15 cellular contexts compared by ENCODE assay signal in genomic region chr1:185404864-185405568, GRCh38.
DNase-seq lines count a peak whose midpoint lies in the region; ATAC-seq, FAIRE-seq and TF ChIP-seq lines count a peak whose summit lies in the region.
"Had no signal": no experiment of that assay in that cellular context is flagged by ENCODE, and none has a peak within 500 bp of the region (broad histone marks: within the 10 kb centered on the region; RNA-seq: fewer than 3 reads in every experiment).

No MANE protein-coding gene starts in this region.

- H3K27ac Mint-ChIP-seq in natural killer cell treated with Interleukin-12 subunit alpha and Interleukin-12 subunit beta and Interleukin-15 and Interleukin-18, amount 100 ng/mL, for 72 hours, result peak overlapping the region; percentile 61 to 94
- no peak overlapping the region for H3K27ac Mint-ChIP-seq in T-helper 2 cell treated with Interferon-gamma antibody and Interleukin-4, amounts not matched to agents 5 μg/mL and 100 μg/mL, for 36 hours
- H3K27ac Mint-ChIP-seq in Calu3 (ENCODE audit: unreplicated experiment), result no peak overlapping the region
- no peak overlapping the region for H3K27ac Mint-ChIP-seq in activated CD4-positive, alpha-beta T cell treated with anti-CD3 and anti-CD28 coated beads, Interleukin-2, amount 10 ng/mL, durations not matched to agents 7 days and 5 days

- H3K4me3 ChIP-seq in OCI-LY3 (ENCODE audit: low read length) (0 out of 2 replicates have a peak overlapping the region, but pooled peaks have one; percentile 5), endothelial cell of umbilical vein (replicated peaks in 1 of 3; ENCODE audit: insufficient read depth in 1 of 3, low read depth in 1 of 3, low read length in 3 of 3) (no peak overlapping the region)

- intact Hi-C loops in endothelial cell of umbilical vein (cut with micrococcal nuclease), result no loop called here
- intact Hi-C loops in Calu3 (cut with micrococcal nuclease; ENCODE audit: unreplicated experiment), result no loop called here

- POLR2A ChIA-PET in endothelial cell of umbilical vein (lab: Charles Lee), result no interaction called here
- POLR2A ChIA-PET in activated CD4-positive, alpha-beta T cell treated with anti-CD3 and anti-CD28 coated beads, Interleukin-2, amount 10 ng/mL, durations not matched to agents 7 days and 5 days (lab: Charles Lee), result no interaction called here

- H3K36me3 ChIP-seq in OCI-LY3 (replicated peaks; ENCODE audit: low read depth, low read length) (peaks cover 21% of the 10 kb centered on the region), endothelial cell of umbilical vein (ENCODE audit: control insufficient read depth in 2 of 2, extremely low read depth in 1 of 2, insufficient read depth in 2 of 2, low read length in 2 of 2) (no peaks in the 10 kb centered on the region)
- H3K36me3 ChIP-seq: gastrocnemius medialis, uterus had no signal

- peaks cover 3% of the 10 kb centered on the region; the same call in 1 of the 2 replicates for H3K79me2 ChIP-seq in OCI-LY3 (ENCODE audit: low read length)
- no peaks in the 10 kb centered on the region for H3K79me2 ChIP-seq in endothelial cell of umbilical vein (ENCODE audit: control insufficient read depth, insufficient read depth, low read length)
- H3K79me2 ChIP-seq: parathyroid adenoma had no signal

- H3K27me3 Mint-ChIP-seq in natural killer cell treated with Interleukin-12 subunit alpha and Interleukin-12 subunit beta and Interleukin-15 and Interleukin-18, amount 100 ng/mL, for 72 hours, result no peaks in the 10 kb centered on the region
- H3K27me3 Mint-ChIP-seq in T-helper 2 cell treated with Interferon-gamma antibody and Interleukin-4, amounts not matched to agents 5 μg/mL and 100 μg/mL, for 36 hours (ENCODE audit: low read depth), result peaks cover 3% of the 10 kb centered on the region
- no peaks in the 10 kb centered on the region for H3K27me3 Mint-ChIP-seq in Calu3 (ENCODE audit: unreplicated experiment)
- H3K27me3 Mint-ChIP-seq in activated CD4-positive, alpha-beta T cell treated with anti-CD3 and anti-CD28 coated beads, Interleukin-2, amount 10 ng/mL, durations not matched to agents 7 days and 5 days, result no peaks in the 10 kb centered on the region

- dilution Hi-C loops in endothelial cell of umbilical vein (cut with MboI; ENCODE audit: extremely low pct_ligation_motif_present, low sequenced_read_pairs), result no loop called here

- H3K27me3 ChIP-seq in OCI-LY3 (ENCODE audit: low read depth, low read length) (no peaks in the 10 kb centered on the region), endothelial cell of umbilical vein (ENCODE audit: control insufficient read depth in 2 of 2, insufficient read depth in 2 of 2, low read length in 2 of 2) (no peaks in the 10 kb centered on the region)
- H3K27me3 ChIP-seq: gastrocnemius medialis, uterus had no signal

- DNase-seq in H4 (ENCODE audit: low spot score), result peak; percentile 12
- no peak for DNase-seq in endothelial cell of umbilical vein (ENCODE audit: low read depth, low spot score)
- DNase-seq in natural killer cell treated with Interleukin-12 subunit alpha and Interleukin-12 subunit beta and Interleukin-15 and Interleukin-18, amount 100 ng/mL, for 72 hours (ENCODE audit: low spot score), result no peak
- DNase-seq in T-helper 2 cell treated with Interferon-gamma antibody and Interleukin-4, amounts not matched to agents 5 μg/mL and 100 μg/mL, for 36 hours (ENCODE audit: low spot score), result no peak
- DNase-seq in Calu3, result no peak
- DNase-seq in NCI-H82 treated with DMSO at 0.1 percent for 48 hours (lab: John Stamatoyannopoulos, UW; ENCODE audit: unreplicated experiment), result no peak
- DNase-seq in activated CD4-positive, alpha-beta T cell treated with anti-CD3 and anti-CD28 coated beads, Interleukin-2, amount 10 ng/mL, durations not matched to agents 7 days and 5 days, result no peak
- DNase-seq: activated effector memory CD4-positive, alpha-beta T cell treated with anti-CD3 and anti-CD28 coated beads, Interleukin-2, amount 50 U/mL, for 16 hours; gastrocnemius medialis; NCI-H2081 treated with DMSO at 0.1 percent for 48 hours; stimulated activated naive CD8-positive, alpha-beta T cell treated with anti-CD3 and anti-CD28 coated beads, Interleukin-15, amount 100 ng/mL, for 72 hours had no signal

- no peaks in the 10 kb centered on the region for H3K9me1 ChIP-seq in endothelial cell of umbilical vein (replicated peaks; ENCODE audit: control insufficient read depth, extremely low read depth, insufficient read depth, low read length)

- H3K36me3 Mint-ChIP-seq in natural killer cell treated with Interleukin-12 subunit alpha and Interleukin-12 subunit beta and Interleukin-15 and Interleukin-18, amount 100 ng/mL, for 72 hours, result peaks cover 58% of the 10 kb centered on the region
- peaks cover 8% of the 10 kb centered on the region for H3K36me3 Mint-ChIP-seq in T-helper 2 cell treated with Interferon-gamma antibody and Interleukin-4, amounts not matched to agents 5 μg/mL and 100 μg/mL, for 36 hours (ENCODE audit: low read depth)
- no peaks in the 10 kb centered on the region for H3K36me3 Mint-ChIP-seq in Calu3 (ENCODE audit: insufficient read depth, unreplicated experiment)
- peaks cover 9% of the 10 kb centered on the region for H3K36me3 Mint-ChIP-seq in activated CD4-positive, alpha-beta T cell treated with anti-CD3 and anti-CD28 coated beads, Interleukin-2, amount 10 ng/mL, durations not matched to agents 7 days and 5 days (ENCODE audit: low read depth)

- H3K27ac ChIP-seq in OCI-LY3 (ENCODE audit: low read length) (peak overlapping the region; percentile 88), endothelial cell of umbilical vein (ENCODE audit: insufficient read depth, low read depth, low read length) (no peak overlapping the region)
- H3K27ac ChIP-seq: gastrocnemius medialis, parathyroid adenoma, uterus had no signal

- H4K20me1 ChIP-seq in OCI-LY3 (ENCODE audit: insufficient read depth, low read length), result no peaks in the 10 kb centered on the region
- H4K20me1 ChIP-seq in endothelial cell of umbilical vein (replicated peaks; ENCODE audit: control insufficient read depth, extremely low read depth, insufficient read depth, low read length), result no peaks in the 10 kb centered on the region

- peak overlapping the region; percentile 46 for H3K4me3 Mint-ChIP-seq in natural killer cell treated with Interleukin-12 subunit alpha and Interleukin-12 subunit beta and Interleukin-15 and Interleukin-18, amount 100 ng/mL, for 72 hours
- no peak overlapping the region for H3K4me3 Mint-ChIP-seq in T-helper 2 cell treated with Interferon-gamma antibody and Interleukin-4, amounts not matched to agents 5 μg/mL and 100 μg/mL, for 36 hours
- no peak overlapping the region for H3K4me3 Mint-ChIP-seq in Calu3 (ENCODE audit: low read depth, unreplicated experiment)
- no peak overlapping the region for H3K4me3 Mint-ChIP-seq in activated CD4-positive, alpha-beta T cell treated with anti-CD3 and anti-CD28 coated beads, Interleukin-2, amount 10 ng/mL, durations not matched to agents 7 days and 5 days

- CTCF ChIA-PET in endothelial cell of umbilical vein (lab: Charles Lee) (no interaction called here), Calu3 (lab: Charles Lee) (no interaction called here)
- CTCF ChIA-PET in activated CD4-positive, alpha-beta T cell treated with anti-CD3 and anti-CD28 coated beads, Interleukin-2, amount 10 ng/mL, durations not matched to agents 7 days and 5 days (lab: Charles Lee), result no interaction called here

- TF ChIP-seq CTCF in OCI-LY3 (IDR thresholded peaks at IDR 0.05; ENCODE audit: low read depth, low read length) (no peak), endothelial cell of umbilical vein (IDR thresholded peaks at IDR 0.05; ENCODE audit: extremely low read depth in 1 of 2, insufficient read depth in 1 of 2, low read depth in 1 of 2, low read length in 2 of 2) (no peak), Calu3 (IDR thresholded peaks at IDR 0.05; ENCODE audit: unreplicated experiment) (no peak)

- peaks cover 62 to 64% of the 10 kb centered on the region in 2 donors for H3K4me1 Mint-ChIP-seq in natural killer cell treated with Interleukin-12 subunit alpha and Interleukin-12 subunit beta and Interleukin-15 and Interleukin-18, amount 100 ng/mL, for 72 hours (ENCODE audit: low read depth in 2 of 2)
- peaks cover 12% of the 10 kb centered on the region for H3K4me1 Mint-ChIP-seq in T-helper 2 cell treated with Interferon-gamma antibody and Interleukin-4, amounts not matched to agents 5 μg/mL and 100 μg/mL, for 36 hours (ENCODE audit: low read depth)
- peaks cover 23% of the 10 kb centered on the region for H3K4me1 Mint-ChIP-seq in Calu3 (ENCODE audit: low read depth, unreplicated experiment)
- peaks cover 11% of the 10 kb centered on the region for H3K4me1 Mint-ChIP-seq in activated CD4-positive, alpha-beta T cell treated with anti-CD3 and anti-CD28 coated beads, Interleukin-2, amount 10 ng/mL, durations not matched to agents 7 days and 5 days

- no peak for TF ChIP-seq POLR2A in endothelial cell of umbilical vein (IDR thresholded peaks at IDR 0.05; ENCODE audit: low read depth, low read length)

- peaks cover 2% of the 10 kb centered on the region for H3K9me3 Mint-ChIP-seq in natural killer cell treated with Interleukin-12 subunit alpha and Interleukin-12 subunit beta and Interleukin-15 and Interleukin-18, amount 100 ng/mL, for 72 hours
- H3K9me3 Mint-ChIP-seq in T-helper 2 cell treated with Interferon-gamma antibody and Interleukin-4, amounts not matched to agents 5 μg/mL and 100 μg/mL, for 36 hours, result peaks cover 16% of the 10 kb centered on the region
- H3K9me3 Mint-ChIP-seq in Calu3 (ENCODE audit: low read depth, unreplicated experiment), result peaks cover 4% of the 10 kb centered on the region
- H3K9me3 Mint-ChIP-seq in activated CD4-positive, alpha-beta T cell treated with anti-CD3 and anti-CD28 coated beads, Interleukin-2, amount 10 ng/mL, durations not matched to agents 7 days and 5 days, result peaks cover 12% of the 10 kb centered on the region

- peak overlapping the region; percentile 31 for H3K4me2 ChIP-seq in OCI-LY3 (ENCODE audit: low read length)
- H3K4me2 ChIP-seq in endothelial cell of umbilical vein (ENCODE audit: insufficient read depth, low read length), result peak overlapping the region; percentile 20

- H3K9ac ChIP-seq in OCI-LY3 (ENCODE audit: low read length) (peak overlapping the region; percentile 59), endothelial cell of umbilical vein (replicated peaks; ENCODE audit: extremely low read depth, insufficient read depth, low read length) (no peak overlapping the region)
- H3K9ac ChIP-seq: parathyroid adenoma had no signal

- ATAC-seq in natural killer cell treated with Interleukin-12 subunit alpha and Interleukin-12 subunit beta and Interleukin-15 and Interleukin-18, amount 100 ng/mL, for 72 hours, result peak; percentile 54 to 84
- ATAC-seq: gastrocnemius medialis; stimulated activated naive CD8-positive, alpha-beta T cell treated with anti-CD3 and anti-CD28 coated beads, Interleukin-15, amount 100 ng/mL, for 72 hours had no signal

- peaks cover 67% of the 10 kb centered on the region for H3K4me1 ChIP-seq in OCI-LY3 (ENCODE audit: low read length)
- H3K4me1 ChIP-seq in endothelial cell of umbilical vein (ENCODE audit: control insufficient read depth, extremely low read depth, insufficient read depth, low read length), result no peaks in the 10 kb centered on the region
- H3K4me1 ChIP-seq: gastrocnemius medialis, parathyroid adenoma, uterus had no signal

- BruUV-seq in endothelial cell of umbilical vein (replicated peaks; lab: Mats Ljungman, UMichigan) (no TSS peak), Calu3 (replicated peaks; lab: Mats Ljungman, UMichigan) (no TSS peak)

- peaks cover 13% of the 10 kb centered on the region for H3K9me3 ChIP-seq in OCI-LY3 (ENCODE audit: insufficient read depth, low read length)
- no peaks in the 10 kb centered on the region for H3K9me3 ChIP-seq in endothelial cell of umbilical vein (replicated peaks; ENCODE audit: control insufficient read depth, insufficient read depth, low read length)
- H3K9me3 ChIP-seq: gastrocnemius medialis, uterus had no signal

- H2AFZ ChIP-seq in OCI-LY3 (ENCODE audit: low read depth, low read length) (no peak overlapping the region), endothelial cell of umbilical vein (ENCODE audit: low read depth, low read length) (peak overlapping the region; percentile 50)
- H2AFZ ChIP-seq: parathyroid adenoma had no signal

- no peak for FAIRE-seq in endothelial cell of umbilical vein (lab: Jason Lieb, UNC)
- FAIRE-seq: TTC549 had no signal

Comparison
In these comparisons a context has a peak if more than half of its experiments do, and no peak if none do; other contexts are left out.
1. H3K27ac Mint-ChIP-seq: peak in natural killer cell treated with Interleukin-12 subunit alpha and Interleukin-12 subunit beta and Interleukin-15 and Interleukin-18, amount 100 ng/mL, for 72 hours (2 of 2); none in T-helper 2 cell treated with Interferon-gamma antibody and Interleukin-4, amounts not matched to agents 5 μg/mL and 100 μg/mL, for 36 hours (single experiment), Calu3 (single experiment) and activated CD4-positive, alpha-beta T cell treated with anti-CD3 and anti-CD28 coated beads, Interleukin-2, amount 10 ng/mL, durations not matched to agents 7 days and 5 days (single experiment).